In genomic region chr9:131635912-131636311, GRCh38 we compare ENCODE assay signal across 1 cellular context.
TF ChIP-seq lines count a peak whose summit lies in the region.

No MANE protein-coding gene starts in this region.

TF ChIP-seq in GM23338, 12 proteins besides CTCF, POLR2A, EP300 and RAD21 (continued from another document):
- TF ChIP-seq ZNF462 (CRISPR knock-in tag; IDR thresholded peaks at IDR 0.05): no peak
- no peak for TF ChIP-seq NANOG (IDR thresholded peaks at IDR 0.05; ENCODE audit: borderline replicate concordance)
- TF ChIP-seq STAT1 (IDR thresholded peaks at IDR 0.05; ENCODE audit: unreplicated experiment): no peak
- TF ChIP-seq ZNF114 (CRISPR knock-in tag; IDR thresholded peaks at IDR 0.05): no peak
